Comparison of ENCODE assay signal across 26 cellular contexts in the genomic region with DNA sequence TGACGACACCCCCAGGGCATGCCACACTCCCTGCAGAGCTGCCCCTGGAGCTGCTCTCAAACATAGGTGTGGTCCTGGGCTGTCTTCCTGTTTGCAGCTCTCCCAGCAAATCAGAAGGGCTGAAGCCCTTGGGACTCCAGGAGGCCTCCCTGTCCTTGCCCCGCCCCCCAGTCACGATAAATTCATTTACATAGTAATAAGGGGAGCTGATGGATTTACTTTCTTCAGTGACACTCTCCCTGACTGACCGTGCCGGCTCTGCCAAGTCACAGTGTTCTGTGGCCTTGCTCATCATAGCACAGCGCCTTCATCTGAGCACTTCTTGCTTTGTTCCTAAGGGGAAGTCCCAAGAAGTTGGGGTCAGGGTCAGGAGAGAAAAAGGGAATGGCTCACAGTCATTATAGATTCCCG.
A peak's percentile ranks its signal among the peaks of the same experiment; 100 is the strongest.
DNase-seq lines count a peak whose midpoint lies in the region; ATAC-seq, FAIRE-seq and TF ChIP-seq lines count a peak whose summit lies in the region.
"Had no signal": no experiment of that assay in that cellular context is flagged by ENCODE, and none has a peak within 500 bp of the region (broad histone marks: within the 10 kb centered on the region; RNA-seq: fewer than 3 reads in every experiment).

No MANE protein-coding gene starts in this region.

- H3K9me1 ChIP-seq in K562 (ENCODE audit: control insufficient read depth, insufficient read depth, low read length), result no peaks in the 10 kb centered on the region

- 2% methylated on average over 7 of the region's 7 CpGs for WGBS in K562 (ENCODE audit: insufficient coverage, low coverage, missing lambda C conversion rate)
- WGBS in mesendoderm (ENCODE audit: extremely low coverage, insufficient coverage, low lambda C conversion rate), result no CpG with 5 or more reads among the region's 7 CpGs

- CTCF ChIA-PET in HEK293 (lab: Yijun Ruan, JAX), result interaction anchor here (0.5 to 1.2 kb wide), 3 partner anchors 39 to 222 kb away, joined by 3 to 4 read pairs (median 4); no protein-coding TSS in a partner anchor
- CTCF ChIA-PET in K562 (lab: Yijun Ruan, JAX; ENCODE audit: low intra/inter-chr PET ratio), result no interaction called here

- H2AFZ ChIP-seq in K562 (ENCODE audit: low read depth, low read length), result no peak overlapping the region

- H2AK5ac ChIP-seq in mesendoderm (ENCODE audit: low read length), result no peak overlapping the region

- H4K5ac ChIP-seq in mesendoderm (ENCODE audit: low read length), result no peak overlapping the region

- peak; percentile 33; the same call in 2 of the 3 replicates for ATAC-seq in K562
- ATAC-seq in HG03139 (IDR thresholded peaks at IDR 0.05; ENCODE audit: unreplicated experiment), result no peak
- ATAC-seq: A549; activated CD4-positive, alpha-beta T cell treated with anti-CD3 and anti-CD28 coated beads for 36 hours had no signal

- H3K4me2 ChIP-seq in K562 (ENCODE audit: insufficient read depth, low read length) (no peak overlapping the region), mesendoderm (ENCODE audit: low read length) (no peak overlapping the region)
- H3K4me2 ChIP-seq: A549 had no signal

- no peak for TF ChIP-seq POLR2A in K562 (conservative IDR thresholded peaks at IDR 0.05)

- no peak overlapping the region for H2BK15ac ChIP-seq in mesendoderm (replicated peaks; ENCODE audit: low read depth)

- no peaks in the 10 kb centered on the region for H4K20me1 ChIP-seq in K562 (replicated peaks; ENCODE audit: control insufficient read depth, insufficient read depth, low read length)

- no peak overlapping the region for H4K8ac ChIP-seq in mesendoderm (ENCODE audit: low read depth, low read length)

- H3K4me3 ChIP-seq in HEK293 (ENCODE audit: low read depth, low read length) (no peak overlapping the region), K562 (no peak overlapping the region), mesendoderm (ENCODE audit: low read length) (no peak overlapping the region)
- H3K4me3 ChIP-seq: A549, esophagus squamous epithelium, lung, MG63, ovary, right atrium auricular region, stomach, transverse colon had no signal

- no peak overlapping the region for H2BK120ac ChIP-seq in mesendoderm (ENCODE audit: low read depth, low read length)

- H3K27ac ChIP-seq in HEK293 (ENCODE audit: extremely low read depth, low read depth, low read length), result no peak overlapping the region
- H3K27ac ChIP-seq in K562 (ENCODE audit: extremely low read depth, low read depth, low read length), result no peak overlapping the region
- H3K27ac ChIP-seq in mesendoderm (ENCODE audit: low read depth, low read length), result no peak overlapping the region
- H3K27ac ChIP-seq: esophagus squamous epithelium, HL-60, ovary, right atrium auricular region, stomach, transverse colon had no signal

- FAIRE-seq in K562 (lab: Jason Lieb, UNC), result no peak
- FAIRE-seq: A549 had no signal

- in situ Hi-C loops in K562 (cut with MboI), result no loop called here

- H3K4me1 ChIP-seq in HEK293 (ENCODE audit: control insufficient read depth, insufficient read depth, low read length) (peaks cover 6% of the 10 kb centered on the region; the same call in 1 of the 2 replicates), K562 (replicated peaks in 1 of 2; ENCODE audit: control insufficient read depth in 2 of 2, insufficient read depth in 2 of 2, low read length in 2 of 2) (no peaks in the 10 kb centered on the region), mesendoderm (ENCODE audit: control insufficient read depth, low read depth, low read length) (peaks cover 7% of the 10 kb centered on the region)
- H3K4me1 ChIP-seq: esophagus squamous epithelium, right atrium auricular region, transverse colon had no signal

- no peak overlapping the region for H3K23ac ChIP-seq in mesendoderm (ENCODE audit: low read length)

- H3K18ac ChIP-seq in mesendoderm (ENCODE audit: low read length), result no peak overlapping the region

- H3K36me3 ChIP-seq in HEK293 (ENCODE audit: control insufficient read depth in 2 of 2, insufficient read depth in 1 of 2, low read length in 2 of 2) (no peaks in the 10 kb centered on the region), K562 (ENCODE audit: control insufficient read depth, insufficient read depth, low read length) (no peaks in the 10 kb centered on the region), mesendoderm (ENCODE audit: control insufficient read depth, insufficient read depth, low read length) (no peaks in the 10 kb centered on the region)
- H3K36me3 ChIP-seq: esophagus squamous epithelium, MG63, ovary, right atrium auricular region, stomach, transverse colon had no signal

- H3K9me3 ChIP-seq in HEK293 (ENCODE audit: control insufficient read depth, insufficient read depth, low read depth, low read length) (no peaks in the 10 kb centered on the region), K562 (replicated peaks; ENCODE audit: control insufficient read depth, insufficient read depth, low read depth, low read length) (no peaks in the 10 kb centered on the region; the same call in 1 of the 2 replicates)
- H3K9me3 ChIP-seq: ovary, transverse colon had no signal

- H3K9ac ChIP-seq in K562 (ENCODE audit: insufficient read depth in 1 of 2, low read depth in 2 of 2, low read length in 2 of 2), result no peak overlapping the region
- no peak overlapping the region for H3K9ac ChIP-seq in mesendoderm (ENCODE audit: low read length)

- H3K56ac ChIP-seq in mesendoderm (ENCODE audit: low read length), result no peak overlapping the region

- intact Hi-C loops in K562 (cut with micrococcal nuclease), result no loop called here

- no peak for TF ChIP-seq CTCF in HEK293 (tag by site-specific recombination; IDR thresholded peaks at IDR 0.05)
- no peak for TF ChIP-seq CTCF in K562 (IDR thresholded peaks at IDR 0.05 in 2 of 3, conservative IDR thresholded peaks at IDR 0.05 in 1 of 3; ENCODE audit: insufficient read depth in 2 of 3, low read depth in 1 of 3, low read length in 3 of 3)

- H3K27me3 ChIP-seq in K562 (ENCODE audit: control insufficient read depth in 2 of 2, insufficient read depth in 2 of 2, low read length in 2 of 2) (no peaks in the 10 kb centered on the region; a peak in 1 of 5 replicates), mesendoderm (ENCODE audit: insufficient read depth, low read length, poor library complexity) (no peaks in the 10 kb centered on the region)
- H3K27me3 ChIP-seq: esophagus squamous epithelium, MG63, ovary, right atrium auricular region, stomach, transverse colon had no signal

- no peaks in the 10 kb centered on the region for H3K79me1 ChIP-seq in mesendoderm (ENCODE audit: low read length)

- no peak for TF ChIP-seq RAD21 in K562 (CRISPR knock-in tag; conservative IDR thresholded peaks at IDR 0.05 in 1 of 2, IDR thresholded peaks at IDR 0.05 in 1 of 2)

- no TSS peak for BruUV-seq in K562 (replicated peaks; lab: Mats Ljungman, UMichigan)

- DNase-seq in A172 (ENCODE audit: low spot score), result peak; percentile 90
- peak in 1 of 4 experiments; percentile 9 for DNase-seq in K562 (ENCODE audit: extremely low read depth in 1 of 4, low spot score in 3 of 4)
- peak; percentile 52 for DNase-seq in mesendoderm
- no peak for DNase-seq in GM19240 (ENCODE audit: insufficient read length, low spot score)
- DNase-seq in superior temporal gyrus (ENCODE audit: extremely low spot score), result no peak
- no peak for DNase-seq in NCI-H1436 (lab: John Stamatoyannopoulos, UW)
- DNase-seq: activated CD4-positive, alpha-beta T cell treated with anti-CD3 and anti-CD28 coated beads for 36 hours; activated naive CD4-positive, alpha-beta T cell treated with anti-CD3 and anti-CD28 coated beads, Interleukin-2, amount 50 U/mL, for 16 hours; activated T-cell treated with anti-CD3 and anti-CD28 coated beads, Interleukin-2, amount 50 U/mL, for 48 hours; anterior cingulate cortex; effector CD8-positive, alpha-beta T cell; esophagus squamous epithelium; MG63; NCI-H510A treated with DMSO at 0.1 percent for 48 hours; ovary; SHP77; stimulated activated CD4-positive, alpha-beta T cell treated with anti-CD3 and anti-CD28 coated beads, Interleukin-12 subunit alpha, Interleukin-12 subunit beta, amount 100 ng/mL, for 4 hours; stomach; SW 1271; transverse colon had no signal

- no peak overlapping the region for H2BK5ac ChIP-seq in mesendoderm (ENCODE audit: low read length)

- POLR2A ChIA-PET in HEK293 (lab: Yijun Ruan, JAX), result interaction anchor here (1.5 kb wide), 1 partner anchor 121 kb away, joined by 5 read pairs; a partner anchor contains a TSS
- POLR2A ChIA-PET in K562 (lab: Yijun Ruan, JAX), result interaction anchor here (1.9 kb wide), 1 partner anchor 12 kb away, joined by 5 read pairs; no protein-coding TSS in a partner anchor

- no peaks in the 10 kb centered on the region for H3K79me2 ChIP-seq in K562 (ENCODE audit: control insufficient read depth, insufficient read depth, low read length)
- no peaks in the 10 kb centered on the region for H3K79me2 ChIP-seq in mesendoderm (ENCODE audit: control insufficient read depth, insufficient read depth, low read length)

- TF ChIP-seq EP300 in K562 (IDR thresholded peaks at IDR 0.05; ENCODE audit: low read length), result no peak

- H3K4ac ChIP-seq in mesendoderm (ENCODE audit: low read depth, low read length), result no peak overlapping the region

TF ChIP-seq in HEK293, 187 proteins besides CTCF, POLR2A, EP300 and RAD21:
- peak; percentile 24; the same call in 1 of the 2 replicates for TF ChIP-seq GLIS1 (tag by site-specific recombination; IDR thresholded peaks at IDR 0.05)
- 0 out of 2 replicates have a peak, but pooled peaks have one; percentile 17 for TF ChIP-seq KLF1 (tag by site-specific recombination; IDR thresholded peaks at IDR 0.05)
- TF ChIP-seq KLF7 (tag by site-specific recombination; IDR thresholded peaks at IDR 0.05; ENCODE audit: borderline replicate concordance), result no peak
TF ChIP-seq in HEK293: peak in this region for 2.

TF ChIP-seq in K562, 482 proteins besides CTCF, POLR2A, EP300 and RAD21 (continues in another document):
- TF ChIP-seq HNRNPUL1 (IDR thresholded peaks at IDR 0.05; ENCODE audit: low read length), result no peak
- TF ChIP-seq ZNF785 (CRISPR knock-in tag; IDR thresholded peaks at IDR 0.05), result no peak
- no peak for TF ChIP-seq RBM25 (IDR thresholded peaks at IDR 0.05; ENCODE audit: low read depth, low read length, severe bottlenecking)

Comparison
In these comparisons a context has a peak if more than half of its experiments do, and no peak if none do; other contexts are left out.
1. DNase-seq: peak in A172 (single experiment) and mesendoderm (single experiment); none in GM19240 (single experiment), superior temporal gyrus (single experiment) and NCI-H1436 (single experiment).